ENCODE assay signal across 1 cellular context in genomic region chr5:160333726-160334125, GRCh38.
TF ChIP-seq lines count a peak whose summit lies in the region.

No MANE protein-coding gene starts in this region.

TF ChIP-seq in H1, 55 proteins besides CTCF, POLR2A, EP300 and RAD21 (continued from another document):
- TF ChIP-seq CBX5 (IDR thresholded peaks at IDR 0.05; ENCODE audit: low read depth, low read length) (no peak), CREB1 (IDR thresholded peaks at IDR 0.05) (no peak), RBBP5 (IDR thresholded peaks at IDR 0.05; ENCODE audit: borderline replicate concordance, low read depth, low read length) (no peak), NANOG (IDR thresholded peaks at IDR 0.05; ENCODE audit: insufficient read depth, low read depth, low read length, poor library complexity, severe bottlenecking) (no peak), EZH2 (IDR thresholded peaks at IDR 0.05; ENCODE audit: low read depth, low read length, severe bottlenecking) (no peak), SUZ12 (IDR thresholded peaks at IDR 0.05; ENCODE audit: low read length) (no peak)
- TF ChIP-seq, protein P1, sequence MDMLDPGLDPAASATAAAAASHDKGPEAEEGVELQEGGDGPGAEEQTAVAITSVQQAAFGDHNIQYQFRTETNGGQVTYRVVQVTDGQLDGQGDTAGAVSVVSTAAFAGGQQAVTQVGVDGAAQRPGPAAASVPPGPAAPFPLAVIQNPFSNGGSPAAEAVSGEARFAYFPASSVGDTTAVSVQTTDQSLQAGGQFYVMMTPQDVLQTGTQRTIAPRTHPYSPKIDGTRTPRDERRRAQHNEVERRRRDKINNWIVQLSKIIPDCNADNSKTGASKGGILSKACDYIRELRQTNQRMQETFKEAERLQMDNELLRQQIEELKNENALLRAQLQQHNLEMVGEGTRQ (IDR thresholded peaks at IDR 0.05; ENCODE audit: low read length) = no peak
